ENCODE assay signal across 19 cellular contexts in genomic region chr5:158988987-158989624, GRCh38.
"Had no signal": no experiment of that assay in that cellular context is flagged by ENCODE, and none has a peak within 500 bp of the region (broad histone marks: within the 10 kb centered on the region; RNA-seq: fewer than 3 reads in every experiment).

No MANE protein-coding gene starts in this region.

- H3K27me3 Mint-ChIP-seq: memory B cell had no signal

- H3K4me1 ChIP-seq: breast epithelium had no signal

- H3K4me1 Mint-ChIP-seq: activated naive CD4-positive, alpha-beta T cell treated with anti-CD3 and anti-CD28 coated beads, Interleukin-2, amount 50 U/mL, for 24 hours had no signal

- H3K4me3 ChIP-seq: adrenal gland, breast epithelium, gastroesophageal sphincter, heart right ventricle, tibial artery had no signal

- H3K36me3 ChIP-seq: adrenal gland, breast epithelium, gastroesophageal sphincter, heart right ventricle, tibial artery had no signal

- H3K27ac Mint-ChIP-seq: activated naive CD4-positive, alpha-beta T cell treated with anti-CD3 and anti-CD28 coated beads, Interleukin-2, amount 50 U/mL, for 24 hours; memory B cell; natural killer cell treated with Interleukin-12 subunit alpha and Interleukin-12 subunit beta and Interleukin-15 and Interleukin-18, amount 100 ng/mL, for 72 hours; T-helper 1 cell treated with Interleukin-12 subunit alpha and Interleukin-12 subunit beta and Interleukin-4 antibody, amounts not matched to agents 30 μg/mL and 1 μg/mL, for 36 hours had no signal

- H3K9me3 Mint-ChIP-seq: activated naive CD4-positive, alpha-beta T cell treated with anti-CD3 and anti-CD28 coated beads, Interleukin-2, amount 50 U/mL, for 24 hours; memory B cell; natural killer cell treated with Interleukin-12 subunit alpha and Interleukin-12 subunit beta and Interleukin-15 and Interleukin-18, amount 100 ng/mL, for 72 hours; T-helper 1 cell treated with Interleukin-12 subunit alpha and Interleukin-12 subunit beta and Interleukin-4 antibody, amounts not matched to agents 30 μg/mL and 1 μg/mL, for 36 hours had no signal

- H3K36me3 Mint-ChIP-seq: activated naive CD4-positive, alpha-beta T cell treated with anti-CD3 and anti-CD28 coated beads, Interleukin-2, amount 50 U/mL, for 24 hours; natural killer cell treated with Interleukin-12 subunit alpha and Interleukin-12 subunit beta and Interleukin-15 and Interleukin-18, amount 100 ng/mL, for 72 hours had no signal

- H3K9me3 ChIP-seq: adrenal gland, breast epithelium, gastroesophageal sphincter, heart right ventricle, tibial artery had no signal

- ATAC-seq: gastroesophageal sphincter; heart right ventricle; natural killer cell treated with Interleukin-12 subunit alpha and Interleukin-12 subunit beta and Interleukin-15 and Interleukin-18, amount 100 ng/mL, for 72 hours had no signal

- H3K27ac ChIP-seq: adrenal gland, gastroesophageal sphincter, tibial artery had no signal

- H3K4me3 Mint-ChIP-seq: activated naive CD4-positive, alpha-beta T cell treated with anti-CD3 and anti-CD28 coated beads, Interleukin-2, amount 50 U/mL, for 24 hours; memory B cell; natural killer cell treated with Interleukin-12 subunit alpha and Interleukin-12 subunit beta and Interleukin-15 and Interleukin-18, amount 100 ng/mL, for 72 hours; T-helper 1 cell treated with Interleukin-12 subunit alpha and Interleukin-12 subunit beta and Interleukin-4 antibody, amounts not matched to agents 30 μg/mL and 1 μg/mL, for 36 hours had no signal

- H3K27me3 ChIP-seq: adrenal gland, breast epithelium, gastroesophageal sphincter, heart right ventricle, tibial artery had no signal

- DNase-seq: activated CD4-positive, alpha-beta T cell treated with anti-CD3 and anti-CD28 coated beads, Interleukin-2, amount 50 U/mL, for 4 hours; activated CD4-positive, CD25-positive, alpha-beta regulatory T cell treated with anti-CD3 and anti-CD28 coated beads, Interleukin-2, amount 50 U/mL, for 72 hours; activated gamma-delta T cell; adrenal gland; cortex of kidney; erythroblast; heart right ventricle; nucleus accumbens; retina; stimulated activated CD8-positive, alpha-beta memory T cell treated with anti-CD3 and anti-CD28 coated beads, Interleukin-4, amount 100 ng/mL, for 48 hours; stimulated activated naive CD4-positive, alpha-beta T cell; substantia nigra; tibial artery had no signal
